ENCODE assay signal across 7 cellular contexts in the genomic region with DNA sequence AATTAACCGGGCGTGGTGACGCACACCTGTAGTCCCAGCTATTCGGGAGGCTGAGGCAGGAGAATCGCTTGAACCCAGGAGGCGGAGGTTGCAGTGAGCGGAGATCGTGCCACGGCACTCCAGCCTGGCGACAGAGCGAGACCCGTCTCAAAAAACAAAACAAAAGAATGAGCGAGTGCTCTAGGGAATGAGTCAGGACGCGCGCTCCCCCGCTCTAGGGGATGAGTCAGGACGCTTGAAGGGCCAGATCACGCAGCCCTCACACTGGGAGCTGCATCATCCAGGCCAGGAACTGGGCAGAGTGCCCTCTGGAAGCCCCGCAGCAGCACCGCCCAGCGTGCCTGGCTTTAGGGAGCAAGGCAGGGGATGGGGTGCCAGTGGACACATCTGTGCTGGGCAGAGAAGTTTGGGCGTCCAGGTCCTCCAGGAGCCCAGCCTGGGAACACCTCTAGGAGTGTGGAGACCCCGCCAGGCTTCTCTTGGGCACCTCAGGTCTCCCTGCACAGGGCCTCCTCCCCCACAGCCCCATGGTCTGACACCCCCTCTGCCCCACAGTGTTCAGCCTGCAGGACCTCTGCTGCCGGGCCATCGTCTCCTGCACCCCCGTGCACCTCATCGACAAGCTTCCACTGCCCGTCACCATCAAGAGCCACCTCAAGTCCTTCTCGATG. TPM values are rescaled to one million over a fixed set of nuclear protein-coding genes. Genes with fewer than 3 reads are reported as not detected.
DNase-seq lines count a peak whose midpoint lies in the region; ATAC-seq lines count a peak whose summit lies in the region.
"Had no signal": no experiment of that assay in that cellular context is flagged by ENCODE, and none has a peak within 500 bp of the region (broad histone marks: within the 10 kb centered on the region; RNA-seq: fewer than 3 reads in every experiment).

No MANE protein-coding gene starts in this region.

- CTCF ChIA-PET in activated CD4-positive, alpha-beta memory T cell treated with anti-CD3 and anti-CD28 coated beads, Interleukin-2, amount 10 ng/mL, durations not matched to agents 7 days and 5 days (lab: Charles Lee): no interaction called here

- no peak overlapping the region for H3K4me3 Mint-ChIP-seq in activated CD4-positive, alpha-beta memory T cell treated with anti-CD3 and anti-CD28 coated beads, Interleukin-2, amount 10 ng/mL, durations not matched to agents 7 days and 5 days

- DNase-seq in HT-29 (ENCODE audit: low spot score) (peak; percentile 84), caudate nucleus (lab: John Stamatoyannopoulos, UW) (peak in 16 of 61 donors; percentile 6 to 53 (median 33)), pulmonary artery endothelial cell (ENCODE audit: low read depth, low spot score) (peak; percentile 80), KG1 (lab: John Stamatoyannopoulos, UW) (no peak)
- no peak for DNase-seq in activated CD4-positive, alpha-beta memory T cell treated with anti-CD3 and anti-CD28 coated beads, Interleukin-2, amount 10 ng/mL, durations not matched to agents 7 days and 5 days
- DNase-seq: NCI-H1436 had no signal

- H3K9me3 Mint-ChIP-seq in activated CD4-positive, alpha-beta memory T cell treated with anti-CD3 and anti-CD28 coated beads, Interleukin-2, amount 10 ng/mL, durations not matched to agents 7 days and 5 days: no peaks in the 10 kb centered on the region

- peak overlapping the region; percentile 18 for H3K27ac ChIP-seq in caudate nucleus (ENCODE audit: low read depth, low read length)

- no peak for ATAC-seq in HG03280 (IDR thresholded peaks at IDR 0.05; ENCODE audit: unreplicated experiment)

- H3K4me1 Mint-ChIP-seq in activated CD4-positive, alpha-beta memory T cell treated with anti-CD3 and anti-CD28 coated beads, Interleukin-2, amount 10 ng/mL, durations not matched to agents 7 days and 5 days: no peaks in the 10 kb centered on the region

- H3K27me3 Mint-ChIP-seq in activated CD4-positive, alpha-beta memory T cell treated with anti-CD3 and anti-CD28 coated beads, Interleukin-2, amount 10 ng/mL, durations not matched to agents 7 days and 5 days: no peaks in the 10 kb centered on the region

- no peaks in the 10 kb centered on the region for H3K36me3 Mint-ChIP-seq in activated CD4-positive, alpha-beta memory T cell treated with anti-CD3 and anti-CD28 coated beads, Interleukin-2, amount 10 ng/mL, durations not matched to agents 7 days and 5 days (ENCODE audit: low read depth)

- POLR2A ChIA-PET in activated CD4-positive, alpha-beta memory T cell treated with anti-CD3 and anti-CD28 coated beads, Interleukin-2, amount 10 ng/mL, durations not matched to agents 7 days and 5 days (lab: Charles Lee): no interaction called here

- no peak overlapping the region for H3K27ac Mint-ChIP-seq in activated CD4-positive, alpha-beta memory T cell treated with anti-CD3 and anti-CD28 coated beads, Interleukin-2, amount 10 ng/mL, durations not matched to agents 7 days and 5 days

RNA-seq across cellular contexts. Expression of a gene that starts 3.9 kb away (rescaled TPM):
- total RNA-seq in HT-29 (2014; rRNA removed; shearing (Covaris generic)): 0.74 and 1.1 TPM in 2 replicates
- total RNA-seq in pulmonary artery endothelial cell: 0.07 TPM in 2 replicates
- under 1 TPM; 0.10 to 0.13 TPM for total RNA-seq in activated CD4-positive, alpha-beta memory T cell treated with anti-CD3 and anti-CD28 coated beads, Interleukin-2, amount 10 ng/mL, durations not matched to agents 7 days and 5 days

RNA-seq across cellular contexts. Expression of a gene that starts 9.2 kb away (rescaled TPM):
- total RNA-seq in HT-29 (2014; rRNA removed; shearing (Covaris generic)): 278 and 290 TPM in 2 replicates
- 61.9 and 101 TPM in 2 replicates for total RNA-seq in pulmonary artery endothelial cell
- 10 to 100 TPM; 66.6 to 67.5 TPM for total RNA-seq in activated CD4-positive, alpha-beta memory T cell treated with anti-CD3 and anti-CD28 coated beads, Interleukin-2, amount 10 ng/mL, durations not matched to agents 7 days and 5 days

RNA-seq across cellular contexts. Expression of a gene that starts 14.7 kb away (rescaled TPM):
- total RNA-seq in HT-29 (2014; rRNA removed; shearing (Covaris generic)): 198 and 209 TPM in 2 replicates
- total RNA-seq in pulmonary artery endothelial cell: 14.2 and 22.3 TPM in 2 replicates
- total RNA-seq in activated CD4-positive, alpha-beta memory T cell treated with anti-CD3 and anti-CD28 coated beads, Interleukin-2, amount 10 ng/mL, durations not matched to agents 7 days and 5 days: 10 to 100 TPM; 20.3 to 22.8 TPM

RNA-seq across cellular contexts. Expression of a gene that starts 22.2 kb away (rescaled TPM):
- total RNA-seq in HT-29 (2014; rRNA removed; shearing (Covaris generic)): 162 and 168 TPM in 2 replicates
- 10.7 and 14.8 TPM in 2 replicates for total RNA-seq in pulmonary artery endothelial cell
- total RNA-seq in activated CD4-positive, alpha-beta memory T cell treated with anti-CD3 and anti-CD28 coated beads, Interleukin-2, amount 10 ng/mL, durations not matched to agents 7 days and 5 days: 10 to 100 TPM; 58.0 to 58.4 TPM

RNA-seq across cellular contexts. Expression of a gene that starts 37.1 kb away (rescaled TPM):
- 54.2 and 58.2 TPM in 2 replicates for total RNA-seq in HT-29 (2014; rRNA removed; shearing (Covaris generic))
- 11.9 and 12.9 TPM in 2 replicates for total RNA-seq in pulmonary artery endothelial cell
- total RNA-seq in activated CD4-positive, alpha-beta memory T cell treated with anti-CD3 and anti-CD28 coated beads, Interleukin-2, amount 10 ng/mL, durations not matched to agents 7 days and 5 days: 10 to 100 TPM; 12.2 to 14.2 TPM

Comparison
In these comparisons a context has a peak if more than half of its experiments do, and no peak if none do; other contexts are left out.
1. DNase-seq: peak in HT-29 (single experiment) and pulmonary artery endothelial cell (single experiment); none in activated CD4-positive, alpha-beta memory T cell treated with anti-CD3 and anti-CD28 coated beads, Interleukin-2, amount 10 ng/mL, durations not matched to agents 7 days and 5 days (single experiment) and KG1 (single experiment).